ENCODE assay signal across 12 cellular contexts in the genomic region with DNA sequence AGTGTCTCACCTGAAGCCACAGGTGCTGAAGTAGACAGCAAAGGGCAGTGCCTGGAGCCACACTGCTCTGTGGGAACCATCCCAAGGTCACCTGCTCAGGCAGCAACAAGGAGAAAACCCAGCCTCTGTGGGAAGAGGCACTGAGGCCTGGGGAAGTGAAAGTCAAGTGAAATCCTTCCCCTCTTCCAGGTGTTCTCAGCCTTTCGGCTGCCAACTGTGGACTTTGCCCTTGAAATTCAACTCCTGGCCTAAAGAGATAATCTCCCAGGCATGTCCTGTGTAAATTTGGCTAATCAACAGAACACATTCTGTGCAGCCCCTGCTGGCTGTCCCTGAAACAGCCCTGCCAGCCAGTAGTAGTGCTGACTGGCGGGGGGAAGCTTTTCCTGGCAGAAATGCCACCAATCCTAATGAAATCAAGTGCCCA.
DNase-seq lines count a peak whose midpoint lies in the region; ATAC-seq and TF ChIP-seq lines count a peak whose summit lies in the region.
"Had no signal": no experiment of that assay in that cellular context is flagged by ENCODE, and none has a peak within 500 bp of the region (broad histone marks: within the 10 kb centered on the region; RNA-seq: fewer than 3 reads in every experiment).

No MANE protein-coding gene starts in this region.

- H3K9me3 ChIP-seq in right atrium auricular region = no peaks in the 10 kb centered on the region
- H3K9me3 ChIP-seq in stomach = no peaks in the 10 kb centered on the region

- POLR2A ChIA-PET in activated CD4-positive, alpha-beta T cell treated with anti-CD3 and anti-CD28 coated beads for 36 hours (lab: Charles Lee) = no interaction called here

- peaks cover 6% of the 10 kb centered on the region for H3K27me3 Mint-ChIP-seq in activated CD4-positive, alpha-beta T cell treated with anti-CD3 and anti-CD28 coated beads for 36 hours

- no peak for TF ChIP-seq EP300 in stomach (IDR thresholded peaks at IDR 0.05)

- no peaks in the 10 kb centered on the region for H3K9me3 Mint-ChIP-seq in activated CD4-positive, alpha-beta T cell treated with anti-CD3 and anti-CD28 coated beads for 36 hours (ENCODE audit: low read depth)

- ATAC-seq in SK-N-SH treated with all-trans-retinoic acid at 6 μM for 48 hours = peak; percentile 61
- ATAC-seq in activated CD4-positive, alpha-beta T cell treated with anti-CD3 and anti-CD28 coated beads for 36 hours = no peak
- ATAC-seq: activated CD4-positive, CD25-positive, alpha-beta regulatory T cell treated with anti-CD3 and anti-CD28 coated beads, Interleukin-2, amount 50 U/mL, for 24 hours had no signal

- H3K36me3 Mint-ChIP-seq in activated CD4-positive, alpha-beta T cell treated with anti-CD3 and anti-CD28 coated beads for 36 hours (ENCODE audit: low read depth) = no peaks in the 10 kb centered on the region

- no peak overlapping the region for H3K27ac Mint-ChIP-seq in activated CD4-positive, alpha-beta T cell treated with anti-CD3 and anti-CD28 coated beads for 36 hours

- H3K27ac ChIP-seq in right atrium auricular region = peak overlapping the region; percentile 59 to 80
- peak overlapping the region; percentile 74 to 90 (median 81) for H3K27ac ChIP-seq in stomach

- TF ChIP-seq CTCF in right atrium auricular region (IDR thresholded peaks at IDR 0.05) (peak; percentile 35 to 60), stomach (IDR thresholded peaks at IDR 0.05) (peak in 5 of 7 experiments; percentile 45 to 82 (median 58))

- TF ChIP-seq POLR2A in stomach (IDR thresholded peaks at IDR 0.05) = no peak

- intact Hi-C loops in stomach (cut with DNase I; ENCODE audit: low total_unique reads) = no loop called here
- intact Hi-C loops in activated CD4-positive, alpha-beta T cell treated with anti-CD3 and anti-CD28 coated beads for 36 hours (cut with DNase I, micrococcal nuclease) = no loop called here

- H3K27me3 ChIP-seq in right atrium auricular region (no peaks in the 10 kb centered on the region), stomach (no peaks in the 10 kb centered on the region)

- CTCF ChIA-PET in activated CD4-positive, alpha-beta T cell treated with anti-CD3 and anti-CD28 coated beads for 36 hours (lab: Charles Lee) = no interaction called here

- WGBS in stomach, 5 donors = 18 to 58% (median 36%) methylated on average over 2 of the region's 2 CpGs

- H3K4me3 ChIP-seq in right atrium auricular region = no peak overlapping the region
- H3K4me3 ChIP-seq in stomach = peak overlapping the region in 3 of 4 donors; percentile 3 to 7 (median 4)

- no peaks in the 10 kb centered on the region for H3K4me1 Mint-ChIP-seq in activated CD4-positive, alpha-beta T cell treated with anti-CD3 and anti-CD28 coated beads for 36 hours

- H3K36me3 ChIP-seq in right atrium auricular region (no peaks in the 10 kb centered on the region), stomach (peaks cover 0 to 9% (median under 1%) of the 10 kb centered on the region in 4 donors)

- DNase-seq in DMS 273 (lab: John Stamatoyannopoulos, UW; ENCODE audit: unreplicated experiment) = peak; percentile 36
- no peak for DNase-seq in DMS 273 treated with DMSO at 0.1 percent for 48 hours (lab: John Stamatoyannopoulos, UW)
- DNase-seq in right atrium auricular region (ENCODE audit: low spot score) = no peak
- peak; percentile 83 for DNase-seq in stomach
- no peak for DNase-seq in activated CD4-positive, alpha-beta T cell treated with anti-CD3 and anti-CD28 coated beads for 36 hours
- no peak for DNase-seq in superior temporal gyrus (ENCODE audit: extremely low spot score)
- no peak for DNase-seq in activated gamma-delta T cell treated with Interleukin-2 at 50 U/mL for 16 hours
- DNase-seq: 8988T; NCI-H2029; stimulated activated CD4-positive, alpha-beta T cell treated with anti-CD3 and anti-CD28 coated beads, Interleukin-4, amount 100 ng/mL, for 4 hours had no signal

- peaks cover 0 to 34% of the 10 kb centered on the region in 2 donors for H3K4me1 ChIP-seq in right atrium auricular region
- H3K4me1 ChIP-seq in stomach = peaks cover 42 to 98% (median 79%) of the 10 kb centered on the region in 4 donors

- H3K4me3 Mint-ChIP-seq in activated CD4-positive, alpha-beta T cell treated with anti-CD3 and anti-CD28 coated beads for 36 hours = no peak overlapping the region

TF ChIP-seq in SK-N-SH treated with all-trans-retinoic acid at 6 μM for 48 hours, 23 proteins besides CTCF, POLR2A, EP300 and RAD21:
- no peak for TF ChIP-seq TCF4 (CRISPR knock-in tag; IDR thresholded peaks at IDR 0.05; ENCODE audit: borderline replicate concordance)
- no peak for TF ChIP-seq TOX (CRISPR knock-in tag; IDR thresholded peaks at IDR 0.05; ENCODE audit: borderline replicate concordance)
- TF ChIP-seq ZNF565 (CRISPR knock-in tag; conservative IDR thresholded peaks at IDR 0.05; ENCODE audit: low read depth) = no peak
- no peak for TF ChIP-seq CSDC2 (CRISPR knock-in tag; IDR thresholded peaks at IDR 0.05)
- TF ChIP-seq BACH2 (CRISPR knock-in tag; IDR thresholded peaks at IDR 0.05; ENCODE audit: borderline replicate concordance) = no peak
- TF ChIP-seq, protein P1, sequence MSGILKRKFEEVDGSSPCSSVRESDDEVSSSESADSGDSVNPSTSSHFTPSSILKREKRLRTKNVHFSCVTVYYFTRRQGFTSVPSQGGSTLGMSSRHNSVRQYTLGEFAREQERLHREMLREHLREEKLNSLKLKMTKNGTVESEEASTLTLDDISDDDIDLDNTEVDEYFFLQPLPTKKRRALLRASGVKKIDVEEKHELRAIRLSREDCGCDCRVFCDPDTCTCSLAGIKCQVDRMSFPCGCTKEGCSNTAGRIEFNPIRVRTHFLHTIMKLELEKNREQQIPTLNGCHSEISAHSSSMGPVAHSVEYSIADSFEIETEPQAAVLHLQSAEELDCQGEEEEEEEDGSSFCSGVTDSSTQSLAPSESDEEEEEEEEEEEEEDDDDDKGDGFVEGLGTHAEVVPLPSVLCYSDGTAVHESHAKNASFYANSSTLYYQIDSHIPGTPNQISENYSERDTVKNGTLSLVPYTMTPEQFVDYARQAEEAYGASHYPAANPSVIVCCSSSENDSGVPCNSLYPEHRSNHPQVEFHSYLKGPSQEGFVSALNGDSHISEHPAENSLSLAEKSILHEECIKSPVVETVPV (CRISPR knock-in tag; IDR thresholded peaks at IDR 0.05) = no peak
- no peak for TF ChIP-seq ESRRG (CRISPR knock-in tag; IDR thresholded peaks at IDR 0.05)

Comparison
In these comparisons a context has a peak if more than half of its experiments do, and no peak if none do; other contexts are left out.
1. DNase-seq: peak in DMS 273 (single experiment) and stomach (single experiment); none in DMS 273 treated with DMSO at 0.1 percent for 48 hours (single experiment), right atrium auricular region (single experiment), activated CD4-positive, alpha-beta T cell treated with anti-CD3 and anti-CD28 coated beads for 36 hours (single experiment), superior temporal gyrus (single experiment) and activated gamma-delta T cell treated with Interleukin-2 at 50 U/mL for 16 hours (single experiment).
2. H3K4me3 ChIP-seq: peak in stomach (3 of 4); none in right atrium auricular region (0 of 2).